In genomic region chr13:48411281-48412099, GRCh38 we compare ENCODE assay signal across 8 cellular contexts. TPM values are rescaled to one million over a fixed set of nuclear protein-coding genes. Genes with fewer than 3 reads are reported as not detected.
A peak's percentile ranks its signal among the peaks of the same experiment; 100 is the strongest.
DNase-seq lines count a peak whose midpoint lies in the region; ATAC-seq and TF ChIP-seq lines count a peak whose summit lies in the region.

No MANE protein-coding gene starts in this region.

- H3K4me1 ChIP-seq in HUES6 (ENCODE audit: control insufficient read depth, insufficient read depth, low read length) (peaks cover 12% of the 10 kb centered on the region; the same call in 1 of the 2 replicates), iPS-18a (ENCODE audit: control insufficient read depth, low read depth, low read length) (peaks cover 27% of the 10 kb centered on the region), spleen (peaks cover 0 to 64% (median 21%) of the 10 kb centered on the region in 6 donors)

- no peak for DNase-seq in spleen
- DNase-seq in GM19240 (ENCODE audit: insufficient read length, low spot score) = no peak
- DNase-seq in OCI-M2 (lab: John Stamatoyannopoulos, UW; ENCODE audit: unreplicated experiment) = no peak

- TF ChIP-seq POLR2A in spleen (IDR thresholded peaks at IDR 0.05) = no peak

- ATAC-seq in HG02970 (IDR thresholded peaks at IDR 0.05; ENCODE audit: low FRiP score, unreplicated experiment) (no peak), HG03469 (IDR thresholded peaks at IDR 0.05; ENCODE audit: unreplicated experiment) (no peak)

- H3K27ac Mint-ChIP-seq in activated naive CD8-positive, alpha-beta T cell = peak overlapping the region; percentile 88

- H3K27me3 ChIP-seq in HUES6 (ENCODE audit: control insufficient read depth, insufficient read depth, low read length) (no peaks in the 10 kb centered on the region), iPS-18a (ENCODE audit: control insufficient read depth, insufficient read depth, low read length) (no peaks in the 10 kb centered on the region), spleen (replicated peaks in 1 of 7) (no peaks in the 10 kb centered on the region)

- H3K9ac ChIP-seq in HUES6 (ENCODE audit: low read length) = peak overlapping the region; percentile 62
- peak overlapping the region; percentile 73 for H3K9ac ChIP-seq in iPS-18a (ENCODE audit: low read length)

- H3K36me3 Mint-ChIP-seq in activated naive CD8-positive, alpha-beta T cell = peaks cover 4% of the 10 kb centered on the region

- peak overlapping the region; percentile 64; the same call in 1 of the 2 replicates for H3K27ac ChIP-seq in HUES6 (ENCODE audit: low read depth, low read length)
- H3K27ac ChIP-seq in iPS-18a (ENCODE audit: low read length) = peak overlapping the region; percentile 3
- H3K27ac ChIP-seq in spleen = peak overlapping the region; percentile 67 to 87 (median 84)

- H3K4me1 Mint-ChIP-seq in activated naive CD8-positive, alpha-beta T cell (ENCODE audit: low read depth) = peaks cover 55% of the 10 kb centered on the region

- intact Hi-C loops in spleen (cut with DNase I; ENCODE audit: low total_unique reads) = no loop called here

- H3K36me3 ChIP-seq in HUES6 (ENCODE audit: control insufficient read depth, insufficient read depth, low read length) (no peaks in the 10 kb centered on the region), iPS-18a (ENCODE audit: control insufficient read depth, low read depth, low read length) (no peaks in the 10 kb centered on the region), spleen (peaks cover 0 to 19% (median 3%) of the 10 kb centered on the region in 6 donors)

- WGBS in spleen, 5 donors = 18 to 43% (median 21%) methylated on average over 7 of the region's 7 CpGs

- H3K9me3 Mint-ChIP-seq in activated naive CD8-positive, alpha-beta T cell (ENCODE audit: low read depth) = no peaks in the 10 kb centered on the region

- H3K27me3 Mint-ChIP-seq in activated naive CD8-positive, alpha-beta T cell = no peaks in the 10 kb centered on the region

- H3K4me3 ChIP-seq in HUES6 (ENCODE audit: low read depth, low read length) (peak overlapping the region; percentile 71), iPS-18a (ENCODE audit: low read length) (peak overlapping the region; percentile 63), spleen (peak overlapping the region; percentile 40 to 69 (median 46))

- H3K4me3 Mint-ChIP-seq in activated naive CD8-positive, alpha-beta T cell = peak overlapping the region; percentile 87

- H3K9me3 ChIP-seq in HUES6 (ENCODE audit: control insufficient read depth, insufficient read depth, low read depth, low read length) (no peaks in the 10 kb centered on the region), iPS-18a (ENCODE audit: control insufficient read depth, low read depth, low read length) (no peaks in the 10 kb centered on the region), spleen (no peaks in the 10 kb centered on the region)

- TF ChIP-seq CTCF in spleen (IDR thresholded peaks at IDR 0.05 in 8 of 11, conservative IDR thresholded peaks at IDR 0.05 in 3 of 11) = no peak

RNA-seq across cellular contexts. Expression of gene LPAR6, which starts 1.4 kb away (rescaled TPM):
- 10 to 100 TPM; 26.5 to 44.2 (median 32.9) TPM for total RNA-seq in spleen
- 10 to 100 TPM; 29.4 to 39.6 (median 33.1) TPM for polyA plus RNA-seq in spleen

Comparison
In these comparisons a context has a peak if more than half of its experiments do, and no peak if none do; other contexts are left out.
1. H3K27ac ChIP-seq: peak in every context shown above with its lines; median percentile 84 in spleen; 64 in HUES6; 3 in iPS-18a.